In genomic region chr11:37557990-37558389, GRCh38 we compare ENCODE assay signal across 15 cellular contexts.
A peak's percentile ranks its signal among the peaks of the same experiment; 100 is the strongest.
DNase-seq lines count a peak whose midpoint lies in the region; ATAC-seq and TF ChIP-seq lines count a peak whose summit lies in the region.
"Had no signal": no experiment of that assay in that cellular context is flagged by ENCODE, and none has a peak within 500 bp of the region (broad histone marks: within the 10 kb centered on the region; RNA-seq: fewer than 3 reads in every experiment).

No MANE protein-coding gene starts in this region.

- peaks cover 3 to 15% of the 10 kb centered on the region in 2 experiments; a peak in 2 of 4 replicates for H3K4me1 ChIP-seq in SK-N-SH (ENCODE audit: control insufficient read depth in 1 of 2, insufficient read depth in 2 of 2, low read depth in 1 of 2, low read length in 1 of 2)
- peaks cover 5% of the 10 kb centered on the region for H3K4me1 ChIP-seq in mesodermal cell (ENCODE audit: control insufficient read depth, insufficient read depth, low read length, poor library complexity, severe bottlenecking)
- no peaks in the 10 kb centered on the region for H3K4me1 ChIP-seq in smooth muscle cell (ENCODE audit: low read depth)
- H3K4me1 ChIP-seq: BLaER1 had no signal

- no peak overlapping the region for H3K4me2 ChIP-seq in SK-N-SH
- H3K4me2 ChIP-seq in smooth muscle cell, result peak overlapping the region; percentile 57
- H3K4me2 ChIP-seq: BLaER1 had no signal

- no peaks in the 10 kb centered on the region for H3K36me3 ChIP-seq in SK-N-SH (replicated peaks in 1 of 2; ENCODE audit: control insufficient read depth in 1 of 2, insufficient read depth in 2 of 2, low read length in 1 of 2)
- H3K36me3 ChIP-seq in mesodermal cell (ENCODE audit: control insufficient read depth, insufficient read depth, low read length), result no peaks in the 10 kb centered on the region
- H3K36me3 ChIP-seq in smooth muscle cell (ENCODE audit: low read depth), result no peaks in the 10 kb centered on the region
- H3K36me3 ChIP-seq: BLaER1 had no signal

- POLR2A ChIA-PET in SK-N-SH (lab: Yijun Ruan, JAX), result no interaction called here

- H2AFZ ChIP-seq in SK-N-SH (ENCODE audit: low read depth), result 0 out of 2 replicates have a peak overlapping the region, but pooled peaks have one; percentile 8
- H2AFZ ChIP-seq in smooth muscle cell (ENCODE audit: low read depth), result no peak overlapping the region
- H2AFZ ChIP-seq: GM23248 had no signal

- CTCF ChIA-PET in SK-N-SH (lab: Yijun Ruan, JAX), result no interaction called here

- H3K9me3 ChIP-seq in SK-N-SH (no peaks in the 10 kb centered on the region), mesodermal cell (ENCODE audit: control insufficient read depth, low read length) (no peaks in the 10 kb centered on the region), smooth muscle cell (replicated peaks; ENCODE audit: low read depth) (no peaks in the 10 kb centered on the region)
- H3K9me3 ChIP-seq: BLaER1, Caco-2 had no signal

- H3K79me2 ChIP-seq in SK-N-SH (ENCODE audit: insufficient read depth) (no peaks in the 10 kb centered on the region), smooth muscle cell (ENCODE audit: low read depth) (no peaks in the 10 kb centered on the region)

- WGBS in SK-N-SH (ENCODE audit: low lambda C conversion rate), result 24% methylated on average over 1 of the region's 1 CpG
- no CpG with 5 or more reads among the region's 1 CpG for WGBS in mesodermal cell (ENCODE audit: insufficient coverage in 2 of 2), 2 experiments
- WGBS in smooth muscle cell (ENCODE audit: low lambda C conversion rate), result 64% methylated on average over 1 of the region's 1 CpG

- no peak for TF ChIP-seq EP300 in SK-N-SH (IDR thresholded peaks at IDR 0.05; ENCODE audit: borderline replicate concordance in 1 of 2, low read depth in 1 of 2, low read length in 1 of 2)

- H3K27me3 ChIP-seq in SK-N-SH (ENCODE audit: insufficient read depth), result no peaks in the 10 kb centered on the region
- H3K27me3 ChIP-seq in smooth muscle cell (ENCODE audit: low read depth), result no peaks in the 10 kb centered on the region
- H3K27me3 ChIP-seq: BLaER1 had no signal

- TF ChIP-seq RAD21 in SK-N-SH (IDR thresholded peaks at IDR 0.05; ENCODE audit: low read length), result no peak

- H3K9ac ChIP-seq in SK-N-SH, result no peak overlapping the region
- no peak overlapping the region for H3K9ac ChIP-seq in smooth muscle cell (ENCODE audit: low read depth)
- H3K9ac ChIP-seq: BLaER1, GM23248 had no signal

- H3K27ac ChIP-seq in SK-N-SH (ENCODE audit: low read depth in 2 of 2, low read length in 1 of 2) (no peak overlapping the region), mesodermal cell (ENCODE audit: low read depth, low read length, severe bottlenecking) (peak overlapping the region; percentile 68), smooth muscle cell (ENCODE audit: low read depth) (peak overlapping the region; percentile 2)
- H3K27ac ChIP-seq: BLaER1, GM23248 had no signal

- DNase-seq in SK-N-SH, result no peak
- DNase-seq in astrocyte of the spinal cord (ENCODE audit: low read depth, low spot score), result peak; percentile 1
- DNase-seq in smooth muscle cell (lab: John Stamatoyannopoulos, UW; ENCODE audit: unreplicated experiment), result no peak
- no peak for DNase-seq in anterior cingulate cortex (lab: John Stamatoyannopoulos, UW)
- DNase-seq in cerebellar cortex (ENCODE audit: low spot score), result no peak
- DNase-seq: 8988T; AML-193; CD8-positive, alpha-beta memory T cell; GM23248; H7 had no signal

- H3K9me2 ChIP-seq in SK-N-SH, result no peaks in the 10 kb centered on the region

- in situ Hi-C loops in astrocyte of the spinal cord (cut with HindIII; ENCODE audit: low sequenced_read_pairs), result no loop called here

- ATAC-seq in SK-N-SH treated with all-trans-retinoic acid at 6 μM for 48 hours (no peak), GM18498 (IDR thresholded peaks at IDR 0.05; ENCODE audit: unreplicated experiment) (no peak)

- H3F3A ChIP-seq in SK-N-SH (replicated peaks; ENCODE audit: insufficient read depth) (no peaks in the 10 kb centered on the region), smooth muscle cell (ENCODE audit: low read depth) (peaks cover 11% of the 10 kb centered on the region)

- no peak for TF ChIP-seq CTCF in SK-N-SH (IDR thresholded peaks at IDR 0.05)
- no peak for TF ChIP-seq CTCF in astrocyte of the spinal cord (IDR thresholded peaks at IDR 0.05; ENCODE audit: low read depth, low read length)
- TF ChIP-seq CTCF in smooth muscle cell (IDR thresholded peaks at IDR 0.05; ENCODE audit: borderline replicate concordance, insufficient read depth, poor library complexity, severe bottlenecking), result no peak

- H4K20me1 ChIP-seq in SK-N-SH (ENCODE audit: insufficient read depth) (no peaks in the 10 kb centered on the region), smooth muscle cell (ENCODE audit: low read depth) (no peaks in the 10 kb centered on the region)
- H4K20me1 ChIP-seq: BLaER1 had no signal

- H3K4me3 ChIP-seq in SK-N-SH (ENCODE audit: low read depth in 2 of 2, low read length in 1 of 2), result no peak overlapping the region
- H3K4me3 ChIP-seq in astrocyte of the spinal cord (ENCODE audit: low read depth, low read length), result no peak overlapping the region
- H3K4me3 ChIP-seq in mesodermal cell (ENCODE audit: extremely low read depth, insufficient read depth, low read length, poor library complexity, severe bottlenecking), result no peak overlapping the region
- no peak overlapping the region for H3K4me3 ChIP-seq in smooth muscle cell
- H3K4me3 ChIP-seq: BLaER1, GM23248 had no signal

TF ChIP-seq in SK-N-SH, 30 proteins besides CTCF, POLR2A, EP300 and RAD21:
- TF ChIP-seq SMC3 (IDR thresholded peaks at IDR 0.05; ENCODE audit: low read depth, low read length) (no peak), FOXJ3 (CRISPR knock-in tag; IDR thresholded peaks at IDR 0.05) (no peak), EZH2phosphoT487 (IDR thresholded peaks at IDR 0.05; ENCODE audit: borderline replicate concordance, low read depth) (no peak), SIN3A (IDR thresholded peaks at IDR 0.05; ENCODE audit: borderline replicate concordance, low read depth, low read length) (no peak), MXI1 (IDR thresholded peaks at IDR 0.05; ENCODE audit: low read depth, low read length) (no peak), CHD2 (IDR thresholded peaks at IDR 0.05; ENCODE audit: low read length, partially characterized antibody) (no peak)
- TF ChIP-seq, protein P1, sequence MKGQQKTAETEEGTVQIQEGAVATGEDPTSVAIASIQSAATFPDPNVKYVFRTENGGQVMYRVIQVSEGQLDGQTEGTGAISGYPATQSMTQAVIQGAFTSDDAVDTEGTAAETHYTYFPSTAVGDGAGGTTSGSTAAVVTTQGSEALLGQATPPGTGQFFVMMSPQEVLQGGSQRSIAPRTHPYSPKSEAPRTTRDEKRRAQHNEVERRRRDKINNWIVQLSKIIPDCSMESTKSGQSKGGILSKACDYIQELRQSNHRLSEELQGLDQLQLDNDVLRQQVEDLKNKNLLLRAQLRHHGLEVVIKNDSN (IDR thresholded peaks at IDR 0.05; ENCODE audit: borderline replicate concordance, low read depth), result no peak
- TF ChIP-seq, protein P2, sequence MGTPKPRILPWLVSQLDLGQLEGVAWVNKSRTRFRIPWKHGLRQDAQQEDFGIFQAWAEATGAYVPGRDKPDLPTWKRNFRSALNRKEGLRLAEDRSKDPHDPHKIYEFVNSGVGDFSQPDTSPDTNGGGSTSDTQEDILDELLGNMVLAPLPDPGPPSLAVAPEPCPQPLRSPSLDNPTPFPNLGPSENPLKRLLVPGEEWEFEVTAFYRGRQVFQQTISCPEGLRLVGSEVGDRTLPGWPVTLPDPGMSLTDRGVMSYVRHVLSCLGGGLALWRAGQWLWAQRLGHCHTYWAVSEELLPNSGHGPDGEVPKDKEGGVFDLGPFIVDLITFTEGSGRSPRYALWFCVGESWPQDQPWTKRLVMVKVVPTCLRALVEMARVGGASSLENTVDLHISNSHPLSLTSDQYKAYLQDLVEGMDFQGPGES (IDR thresholded peaks at IDR 0.05; ENCODE audit: low read depth, low read length), result no peak

TF ChIP-seq in SK-N-SH treated with all-trans-retinoic acid at 6 μM for 48 hours, 23 proteins besides CTCF, POLR2A, EP300 and RAD21 (continues in another document):
- TF ChIP-seq ZNF8 (CRISPR knock-in tag; IDR thresholded peaks at IDR 0.05) (no peak), PPARA (CRISPR knock-in tag; IDR thresholded peaks at IDR 0.05; ENCODE audit: borderline replicate concordance) (no peak), RARB (CRISPR knock-in tag; IDR thresholded peaks at IDR 0.05) (no peak), ZC3H10 (CRISPR knock-in tag; IDR thresholded peaks at IDR 0.05) (no peak), OSR1 (CRISPR knock-in tag; IDR thresholded peaks at IDR 0.05) (no peak), TCF4 (CRISPR knock-in tag; IDR thresholded peaks at IDR 0.05; ENCODE audit: borderline replicate concordance) (no peak), CSDC2 (CRISPR knock-in tag; IDR thresholded peaks at IDR 0.05) (no peak), ARNTL (CRISPR knock-in tag; IDR thresholded peaks at IDR 0.05; ENCODE audit: borderline replicate concordance, low read depth) (no peak), ZFP30 (CRISPR knock-in tag; IDR thresholded peaks at IDR 0.05) (no peak), ZNF70 (CRISPR knock-in tag; IDR thresholded peaks at IDR 0.05) (no peak), ZNF565 (CRISPR knock-in tag; conservative IDR thresholded peaks at IDR 0.05; ENCODE audit: low read depth) (no peak), ZFP3 (CRISPR knock-in tag; IDR thresholded peaks at IDR 0.05) (no peak)
- TF ChIP-seq, protein P3, sequence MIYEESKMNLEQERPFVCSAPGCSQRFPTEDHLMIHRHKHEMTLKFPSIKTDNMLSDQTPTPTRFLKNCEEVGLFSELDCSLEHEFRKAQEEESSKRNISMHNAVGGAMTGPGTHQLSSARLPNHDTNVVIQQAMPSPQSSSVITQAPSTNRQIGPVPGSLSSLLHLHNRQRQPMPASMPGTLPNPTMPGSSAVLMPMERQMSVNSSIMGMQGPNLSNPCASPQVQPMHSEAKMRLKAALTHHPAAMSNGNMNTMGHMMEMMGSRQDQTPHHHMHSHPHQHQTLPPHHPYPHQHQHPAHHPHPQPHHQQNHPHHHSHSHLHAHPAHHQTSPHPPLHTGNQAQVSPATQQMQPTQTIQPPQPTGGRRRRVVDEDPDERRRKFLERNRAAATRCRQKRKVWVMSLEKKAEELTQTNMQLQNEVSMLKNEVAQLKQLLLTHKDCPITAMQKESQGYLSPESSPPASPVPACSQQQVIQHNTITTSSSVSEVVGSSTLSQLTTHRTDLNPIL (CRISPR knock-in tag; IDR thresholded peaks at IDR 0.05; ENCODE audit: low read depth), result no peak

Comparison
In these comparisons a context has a peak if more than half of its experiments do, and no peak if none do; other contexts are left out.
1. H3K27ac ChIP-seq: peak in mesodermal cell (single experiment) and smooth muscle cell (single experiment); none in SK-N-SH (0 of 2).